Comparison of ENCODE assay signal across 7 cellular contexts in genomic region chr17:41329279-41329925, GRCh38. TPM values are rescaled to one million over a fixed set of nuclear protein-coding genes. Genes with fewer than 3 reads are reported as not detected.
A peak's percentile ranks its signal among the peaks of the same experiment; 100 is the strongest.
DNase-seq lines count a peak whose midpoint lies in the region; ATAC-seq, FAIRE-seq and TF ChIP-seq lines count a peak whose summit lies in the region.

No MANE protein-coding gene starts in this region.

- H3K4me2 ChIP-seq in IMR-90 (ENCODE audit: low read depth, low read length) (no peak overlapping the region), SU-DHL-6 (ENCODE audit: low read depth, low read length, poor library complexity, severe bottlenecking) (no peak overlapping the region)

- no peak overlapping the region for H3K23ac ChIP-seq in IMR-90 (ENCODE audit: low read depth, low read length)

- H4K20me1 ChIP-seq in IMR-90 (ENCODE audit: insufficient read depth, low read length) = no peaks in the 10 kb centered on the region
- no peaks in the 10 kb centered on the region for H4K20me1 ChIP-seq in SU-DHL-6 (ENCODE audit: low read depth, low read length)

- H3K36me3 ChIP-seq in IMR-90 (ENCODE audit: control insufficient read depth, insufficient read depth, low read length) (no peaks in the 10 kb centered on the region), SU-DHL-6 (ENCODE audit: low read length) (no peaks in the 10 kb centered on the region), pancreas (no peaks in the 10 kb centered on the region)

- H3K27me3 ChIP-seq in IMR-90 (ENCODE audit: control insufficient read depth, insufficient read depth, low read length) = no peaks in the 10 kb centered on the region
- H3K27me3 ChIP-seq in SU-DHL-6 (ENCODE audit: low read length) = no peaks in the 10 kb centered on the region
- H3K27me3 ChIP-seq in pancreas = no peaks in the 10 kb centered on the region

- H3K9me3 ChIP-seq in IMR-90 (ENCODE audit: control insufficient read depth, insufficient read depth, low read length) (no peaks in the 10 kb centered on the region), SU-DHL-6 (ENCODE audit: insufficient read depth, low read length) (no peaks in the 10 kb centered on the region), pancreas (no peaks in the 10 kb centered on the region)

- DNase-seq in EL (peak; percentile 81), IMR-90 (peak; percentile 56), fibroblast of gingiva (ENCODE audit: low read depth) (peak; percentile 48), pancreas (peak in 2 of 6 donors; percentile 32 to 43), occipital lobe (lab: John Stamatoyannopoulos, UW) (no peak)

- no peak for FAIRE-seq in pancreas (lab: Jason Lieb, UNC)

- H3K79me1 ChIP-seq in IMR-90 (ENCODE audit: low read depth in 1 of 2, low read length in 2 of 2) = no peaks in the 10 kb centered on the region

- H3K14ac ChIP-seq in IMR-90 (replicated peaks; ENCODE audit: low read depth, low read length) = no peak overlapping the region

- H2AK9ac ChIP-seq in IMR-90 (replicated peaks; ENCODE audit: low read depth, low read length, poor library complexity) = peak overlapping the region; percentile 87

- H3K4me3 ChIP-seq in IMR-90 (ENCODE audit: insufficient read depth, low read depth, low read length) = no peak overlapping the region
- no peak overlapping the region for H3K4me3 ChIP-seq in SU-DHL-6 (ENCODE audit: insufficient read depth, low read length, poor library complexity, severe bottlenecking)
- H3K4me3 ChIP-seq in pancreas = no peak overlapping the region

- intact Hi-C loops in IMR-90 (cut with micrococcal nuclease) = loop anchor here (1.0 to 2.0 kb wide), 3 partner anchors 167 to 420 kb away; no protein-coding TSS in a partner anchor
- intact Hi-C loops in pancreas (cut with DNase I) = loop anchor here in 1 of 3 donors (5.0 kb wide), 1 partner anchor 422 kb away; no protein-coding TSS in a partner anchor

- peak overlapping the region; percentile 72 for H3K4ac ChIP-seq in IMR-90 (ENCODE audit: low read depth, low read length)

- dilution Hi-C loops in IMR-90 (cut with HindIII; ENCODE audit: low sequenced_read_pairs, unreplicated experiment) = no loop called here

- H2AFZ ChIP-seq in IMR-90 (replicated peaks; ENCODE audit: low read length, poor library complexity) = peak overlapping the region; percentile 87
- no peak overlapping the region for H2AFZ ChIP-seq in SU-DHL-6 (ENCODE audit: low read depth, low read length, severe bottlenecking)

- POLR2A ChIA-PET in IMR-90 (lab: Charles Lee; ENCODE audit: unreplicated experiment) = interaction anchor here (0.5 kb wide), 1 partner anchor 107 kb away, joined by 3 read pairs; no protein-coding TSS in a partner anchor

- no peak overlapping the region for H2BK5ac ChIP-seq in IMR-90 (ENCODE audit: low read depth, low read length, poor library complexity, severe bottlenecking)

- H3F3A ChIP-seq in SU-DHL-6 (ENCODE audit: insufficient read depth) = no peaks in the 10 kb centered on the region

- in situ Hi-C loops in IMR-90 (cut with MboI; ENCODE audit: low sequenced_read_pairs) = no loop called here

- no peaks in the 10 kb centered on the region for H3K79me2 ChIP-seq in SU-DHL-6 (ENCODE audit: insufficient read depth, low read length)

- ATAC-seq in IMR-90 (ENCODE audit: low read depth) = peak; percentile 96
- peak in 3 of 4 donors; percentile 67 to 77 (median 72) for ATAC-seq in pancreas
- ATAC-seq in GM18517 (IDR thresholded peaks at IDR 0.05; ENCODE audit: unreplicated experiment) = no peak

- H3K9ac ChIP-seq in IMR-90 (ENCODE audit: low read depth, low read length) (no peak overlapping the region), SU-DHL-6 (ENCODE audit: low read length) (no peak overlapping the region)

- peak overlapping the region in 1 of 2 experiments; percentile 71; a peak in 1 of 4 replicates for H4K8ac ChIP-seq in IMR-90 (ENCODE audit: low read depth in 2 of 2, low read length in 2 of 2)

- BruUV-seq in IMR-90 (replicated peaks; lab: Mats Ljungman, UMichigan) = no TSS peak

- H2BK120ac ChIP-seq in IMR-90 (ENCODE audit: low read depth, low read length) = peak overlapping the region; percentile 88

- peak overlapping the region; percentile 84 for H2AK5ac ChIP-seq in IMR-90 (ENCODE audit: low read depth, low read length)

- peak; percentile 79 for TF ChIP-seq CTCF in IMR-90 (conservative IDR thresholded peaks at IDR 0.05; ENCODE audit: low read depth, low read length)
- peak; percentile 28 for TF ChIP-seq CTCF in SU-DHL-6 (IDR thresholded peaks at IDR 0.05; ENCODE audit: insufficient read depth, low read length, poor library complexity, severe bottlenecking)
- TF ChIP-seq CTCF in pancreas (IDR thresholded peaks at IDR 0.05) = peak in 3 of 4 donors; percentile 24 to 35 (median 26)

- H3K4me1 ChIP-seq in IMR-90 (ENCODE audit: control insufficient read depth, insufficient read depth, low read length) (no peaks in the 10 kb centered on the region), pancreas (no peaks in the 10 kb centered on the region)

- H3K56ac ChIP-seq in IMR-90 (ENCODE audit: extremely low read depth, insufficient read depth, low read length) = peak overlapping the region; percentile 17; the same call in 1 of the 2 replicates

- peak overlapping the region; percentile 63 for H4K91ac ChIP-seq in IMR-90 (ENCODE audit: insufficient read depth, low read depth, low read length)

- TF ChIP-seq POLR2A in IMR-90 (IDR thresholded peaks at IDR 0.05; ENCODE audit: low read depth, low read length) = no peak

- CTCF ChIA-PET in IMR-90 (lab: Yijun Ruan, JAX) = interaction anchor here (0.9 to 1.5 kb wide), 7 partner anchors 8 to 420 kb away, joined by 3 to 8 read pairs (median 4); no protein-coding TSS in a partner anchor

- no peaks in the 10 kb centered on the region for H3K9me2 ChIP-seq in SU-DHL-6 (replicated peaks; ENCODE audit: insufficient read depth, low read length)

- H3K18ac ChIP-seq in IMR-90 (ENCODE audit: low read depth, low read length) = no peak overlapping the region

- H3K27ac ChIP-seq in IMR-90 (ENCODE audit: insufficient read depth, low read length) = no peak overlapping the region
- no peak overlapping the region for H3K27ac ChIP-seq in SU-DHL-6 (ENCODE audit: low read depth, low read length)
- H3K27ac ChIP-seq in pancreas = no peak overlapping the region

- 5% methylated on average over 2 of the region's 13 CpGs; no CpG with 5 or more reads in 1 of the 2 experiments for WGBS in IMR-90 (ENCODE audit: extremely low coverage in 2 of 2, insufficient read length in 1 of 2), 2 experiments
- WGBS in pancreas, 2 donors = 43 to 51% methylated on average over 13 of the region's 13 CpGs

- peaks cover 3% of the 10 kb centered on the region; the same call in 1 of the 2 replicates for H3K9me1 ChIP-seq in IMR-90 (ENCODE audit: insufficient read depth, low read length)

- no peak overlapping the region for H4K5ac ChIP-seq in IMR-90 (ENCODE audit: low read depth, low read length)

- TF ChIP-seq RAD21 in IMR-90 (IDR thresholded peaks at IDR 0.05; ENCODE audit: low read length) = peak; percentile 82

- H2BK20ac ChIP-seq in IMR-90 (ENCODE audit: low read depth, low read length) = peak overlapping the region; percentile 45

- peak overlapping the region; percentile 4; the same call in 2 of the 3 replicates for H2BK15ac ChIP-seq in IMR-90 (ENCODE audit: low read depth, low read length)

TF ChIP-seq in IMR-90, 13 proteins besides CTCF, POLR2A, EP300 and RAD21:
- no peak for TF ChIP-seq FOS (IDR thresholded peaks at IDR 0.05; ENCODE audit: low read depth, low read length)
- peak; percentile 82 for TF ChIP-seq SMC3 (IDR thresholded peaks at IDR 0.05; ENCODE audit: low read depth, low read length)

RNA-seq across cellular contexts. Expression of gene KRTAP17-1, which starts 13.9 kb away (rescaled TPM):
- total RNA-seq in IMR-90 (2012; rRNA removed) (not detected in 2 replicates), pancreas (not detected), occipital lobe (not detected)
- polyA plus RNA-seq in IMR-90 (2012; rRNA removed) (not detected in 2 replicates), pancreas (not detected)
- not detected in 2 replicates for polyA plus RNA-seq in IMR-90 (2012; cell fraction: cytosol; rRNA removed)
- polyA plus RNA-seq in IMR-90 (2012; cell fraction: nucleus; rRNA removed; ENCODE audit: low replicate concordance) = not detected in 2 replicates

RNA-seq across cellular contexts. Expression of gene KRTAP16-1, which starts 20.3 kb away (rescaled TPM):
- total RNA-seq in IMR-90 (2012; rRNA removed) (not detected in 2 replicates), pancreas (not detected), occipital lobe (not detected)
- polyA plus RNA-seq in IMR-90 (2012; rRNA removed) (not detected in 2 replicates), pancreas (not detected)
- polyA plus RNA-seq in IMR-90 (2012; cell fraction: cytosol; rRNA removed) = not detected in 2 replicates
- 0.03 TPM in 1 of 2 replicates, not detected in the other for polyA plus RNA-seq in IMR-90 (2012; cell fraction: nucleus; rRNA removed; ENCODE audit: low replicate concordance)

RNA-seq across cellular contexts. Expression of gene KRT33A, which starts 21.2 kb away (rescaled TPM):
- total RNA-seq in IMR-90 (2012; rRNA removed) (not detected in 2 replicates), pancreas (not detected), occipital lobe (not detected)
- polyA plus RNA-seq in IMR-90 (2012; rRNA removed) (not detected in 2 replicates), pancreas (not detected)
- not detected in 2 replicates for polyA plus RNA-seq in IMR-90 (2012; cell fraction: cytosol; rRNA removed)
- not detected in 2 replicates for polyA plus RNA-seq in IMR-90 (2012; cell fraction: nucleus; rRNA removed; ENCODE audit: low replicate concordance)

RNA-seq across cellular contexts. Expression of gene KRTAP29-1, which starts 26.8 kb away (rescaled TPM):
- total RNA-seq in IMR-90 (2012; rRNA removed) (not detected in 2 replicates), pancreas (not detected), occipital lobe (not detected)
- polyA plus RNA-seq in IMR-90 (2012; rRNA removed) (not detected in 2 replicates), pancreas (not detected)
- polyA plus RNA-seq in IMR-90 (2012; cell fraction: cytosol; rRNA removed) = not detected in 2 replicates
- polyA plus RNA-seq in IMR-90 (2012; cell fraction: nucleus; rRNA removed; ENCODE audit: low replicate concordance) = 0.07 TPM in 1 of 2 replicates, not detected in the other

RNA-seq across cellular contexts. Expression of gene KRT33B, which starts 40.2 kb away (rescaled TPM):
- total RNA-seq in IMR-90 (2012; rRNA removed) = 0.18 and 0.28 TPM in 2 replicates
- 0.14 and 0.22 TPM in 2 replicates for polyA plus RNA-seq in IMR-90 (2012; rRNA removed)
- 0.19 and 0.22 TPM in 2 replicates for polyA plus RNA-seq in IMR-90 (2012; cell fraction: cytosol; rRNA removed)
- 0.25 TPM in 1 of 2 replicates, not detected in the other for polyA plus RNA-seq in IMR-90 (2012; cell fraction: nucleus; rRNA removed; ENCODE audit: low replicate concordance)
- not detected for total RNA-seq in pancreas
- polyA plus RNA-seq in pancreas = not detected
- not detected for total RNA-seq in occipital lobe

Comparison
In these comparisons a context has a peak if more than half of its experiments do, and no peak if none do; other contexts are left out.
1. CTCF ChIP-seq: peak in every context shown above with its lines; median percentile 79 in IMR-90; 28 in SU-DHL-6; 26 in pancreas.